1 cellular context compared by ENCODE assay signal in the genomic region with DNA sequence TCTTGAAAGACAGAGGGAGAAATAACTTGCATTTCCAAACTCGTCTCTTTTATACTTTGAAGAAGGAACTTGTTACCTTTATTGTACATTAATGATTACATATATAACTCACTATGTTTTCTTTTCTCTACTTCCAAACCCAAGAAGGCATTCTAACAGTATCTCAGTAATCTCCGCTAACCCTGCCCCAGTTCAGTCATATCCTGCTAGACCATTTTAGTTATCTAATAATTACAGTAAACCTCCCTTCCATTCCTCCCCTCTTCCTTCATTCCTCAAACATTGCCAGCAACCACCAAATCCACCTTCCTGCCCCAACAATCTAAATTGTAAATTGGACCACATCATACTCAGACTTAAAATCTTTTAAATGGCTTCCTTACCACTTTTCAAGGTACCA.
TF ChIP-seq lines count a peak whose summit lies in the region.

No MANE protein-coding gene starts in this region.

TF ChIP-seq in IMR-90, 13 proteins besides CTCF, POLR2A, EP300 and RAD21 (continued from another document):
- TF ChIP-seq CEBPB (IDR thresholded peaks at IDR 0.05; ENCODE audit: low read depth, low read length) (no peak), CHD1 (IDR thresholded peaks at IDR 0.05; ENCODE audit: low read depth, low read length) (no peak), RCOR1 (IDR thresholded peaks at IDR 0.05; ENCODE audit: insufficient replicate concordance, low read length) (no peak), FOS (IDR thresholded peaks at IDR 0.05; ENCODE audit: low read depth, low read length) (no peak)
